Comparison of ENCODE assay signal across 24 cellular contexts in genomic region chr21:39696196-39696595, GRCh38. TPM values are rescaled to one million over a fixed set of nuclear protein-coding genes. Genes with fewer than 3 reads are reported as not detected.
"Had no signal": no experiment of that assay in that cellular context is flagged by ENCODE, and none has a peak within 500 bp of the region (broad histone marks: within the 10 kb centered on the region; RNA-seq: fewer than 3 reads in every experiment).

No MANE protein-coding gene starts in this region.

- H3K27ac Mint-ChIP-seq: effector memory CD8-positive, alpha-beta T cell; mesothelial cell of epicardium had no signal

- H3K4me1 ChIP-seq: esophagus squamous epithelium, gastrocnemius medialis, heart right ventricle, left lung, lower lobe of right lung had no signal

- H3K36me3 ChIP-seq: esophagus squamous epithelium, gastrocnemius medialis, heart right ventricle, left lung, lower lobe of right lung had no signal

- H3K27me3 Mint-ChIP-seq: effector memory CD8-positive, alpha-beta T cell had no signal

- H3K9me3 ChIP-seq: esophagus squamous epithelium, gastrocnemius medialis, heart right ventricle, left lung, lower lobe of right lung, mucosa of descending colon had no signal

- H3K27me3 ChIP-seq: gastrocnemius medialis, heart right ventricle had no signal

- DNase-seq: effector CD8-positive, alpha-beta T cell; effector memory CD8-positive, alpha-beta T cell; esophagus squamous epithelium; foreskin fibroblast; foreskin melanocyte; gastrocnemius medialis; glutamatergic neuron; heart right ventricle; hippocampal formation; left cardiac atrium; left lung; left ventricle myocardium superior; lower lobe of right lung; mesenchymal stem cell had no signal

- H3K36me3 Mint-ChIP-seq: mesothelial cell of epicardium had no signal

- H3K27ac ChIP-seq: coronary artery, esophagus squamous epithelium, gastrocnemius medialis, heart right ventricle, left lung, lower lobe of right lung had no signal

- H3K4me3 Mint-ChIP-seq: effector memory CD8-positive, alpha-beta T cell; mesothelial cell of epicardium had no signal

- H3K4me3 ChIP-seq: coronary artery, esophagus squamous epithelium, gastrocnemius medialis, heart right ventricle, left lung, lower lobe of right lung, mucosa of descending colon had no signal

RNA-seq across cellular contexts. Expression of gene IGSF5, which starts 48.8 kb away (rescaled TPM):
- total RNA-seq: dermis microvascular lymphatic vessel endothelial cell, endothelial cell of umbilical vein, gastrocnemius medialis, glomerular endothelial cell, left lung, lower lobe of right lung, lung microvascular endothelial cell, mesenteric fat pad had no signal
- polyA plus RNA-seq: endothelial cell of umbilical vein, esophagus, keratinocyte had no signal
